9 cellular contexts compared by ENCODE assay signal in genomic region chr9:120710110-120710981, GRCh38. TPM values are rescaled to one million over a fixed set of nuclear protein-coding genes. Genes with fewer than 3 reads are reported as not detected.
A peak's percentile ranks its signal among the peaks of the same experiment; 100 is the strongest.
DNase-seq lines count a peak whose midpoint lies in the region; ATAC-seq, FAIRE-seq and TF ChIP-seq lines count a peak whose summit lies in the region.
"Had no signal": no experiment of that assay in that cellular context is flagged by ENCODE, and none has a peak within 500 bp of the region (broad histone marks: within the 10 kb centered on the region; RNA-seq: fewer than 3 reads in every experiment).

No MANE protein-coding gene starts in this region.

- no peak for TF ChIP-seq CTCF in osteocyte (IDR thresholded peaks at IDR 0.05)

- no peaks in the 10 kb centered on the region for H3K27me3 Mint-ChIP-seq in osteocyte (ENCODE audit: unreplicated experiment)

- H3K9me3 Mint-ChIP-seq in osteocyte (ENCODE audit: unreplicated experiment), result no peaks in the 10 kb centered on the region

- DNase-seq in AG08395 (ENCODE audit: low spot score) (peak; percentile 66), H4 (ENCODE audit: low spot score) (peak; percentile 77), T-helper 1 cell (peak in 3 of 5 donors; percentile 11 to 61 (median 18)), epithelial cell of prostate (ENCODE audit: low read depth, low spot score) (no peak), osteocyte (ENCODE audit: extremely low spot score, unreplicated experiment) (no peak), GM12892 (ENCODE audit: insufficient read length) (no peak)

- H3K36me3 Mint-ChIP-seq in osteocyte (ENCODE audit: unreplicated experiment), result peaks cover 3% of the 10 kb centered on the region

- TF ChIP-seq POLR2A in GM12892 (IDR thresholded peaks at IDR 0.05; ENCODE audit: low read depth, low read length), result no peak

- peaks cover 51% of the 10 kb centered on the region for H3K4me1 Mint-ChIP-seq in osteocyte (ENCODE audit: unreplicated experiment)

- H3K4me3 Mint-ChIP-seq in osteocyte (ENCODE audit: unreplicated experiment), result peak overlapping the region; percentile 9

- H3K27ac Mint-ChIP-seq in osteocyte (ENCODE audit: unreplicated experiment), result peak overlapping the region; percentile 54

- peak overlapping the region; percentile 67 for H3K27ac ChIP-seq in epithelial cell of prostate

- no peak for FAIRE-seq in GM12892 (lab: Jason Lieb, UNC)
- FAIRE-seq: bronchial epithelial cell had no signal

- ATAC-seq in HG03025 (IDR thresholded peaks at IDR 0.05; ENCODE audit: low FRiP score, unreplicated experiment), result no peak
- no peak for ATAC-seq in HG03520 (IDR thresholded peaks at IDR 0.05; ENCODE audit: unreplicated experiment)

RNA-seq across cellular contexts. Expression of gene MEGF9, which starts 3.9 kb away (rescaled TPM):
- total RNA-seq in H4 (2014; rRNA removed; shearing (Covaris generic)), result 9.0 and 10.1 TPM in 2 replicates
- 21.4 and 21.9 TPM in 2 replicates for total RNA-seq in osteocyte
- 3.5 TPM for polyA plus RNA-seq in GM12892 (2012; ENCODE audit: missing spikeins)

Comparison
In these comparisons a context has a peak if more than half of its experiments do, and no peak if none do; other contexts are left out.
1. DNase-seq: peak in AG08395 (single experiment), H4 (single experiment) and T-helper 1 cell (3 of 5); none in epithelial cell of prostate (single experiment), osteocyte (single experiment) and GM12892 (single experiment).